In the genomic region with DNA sequence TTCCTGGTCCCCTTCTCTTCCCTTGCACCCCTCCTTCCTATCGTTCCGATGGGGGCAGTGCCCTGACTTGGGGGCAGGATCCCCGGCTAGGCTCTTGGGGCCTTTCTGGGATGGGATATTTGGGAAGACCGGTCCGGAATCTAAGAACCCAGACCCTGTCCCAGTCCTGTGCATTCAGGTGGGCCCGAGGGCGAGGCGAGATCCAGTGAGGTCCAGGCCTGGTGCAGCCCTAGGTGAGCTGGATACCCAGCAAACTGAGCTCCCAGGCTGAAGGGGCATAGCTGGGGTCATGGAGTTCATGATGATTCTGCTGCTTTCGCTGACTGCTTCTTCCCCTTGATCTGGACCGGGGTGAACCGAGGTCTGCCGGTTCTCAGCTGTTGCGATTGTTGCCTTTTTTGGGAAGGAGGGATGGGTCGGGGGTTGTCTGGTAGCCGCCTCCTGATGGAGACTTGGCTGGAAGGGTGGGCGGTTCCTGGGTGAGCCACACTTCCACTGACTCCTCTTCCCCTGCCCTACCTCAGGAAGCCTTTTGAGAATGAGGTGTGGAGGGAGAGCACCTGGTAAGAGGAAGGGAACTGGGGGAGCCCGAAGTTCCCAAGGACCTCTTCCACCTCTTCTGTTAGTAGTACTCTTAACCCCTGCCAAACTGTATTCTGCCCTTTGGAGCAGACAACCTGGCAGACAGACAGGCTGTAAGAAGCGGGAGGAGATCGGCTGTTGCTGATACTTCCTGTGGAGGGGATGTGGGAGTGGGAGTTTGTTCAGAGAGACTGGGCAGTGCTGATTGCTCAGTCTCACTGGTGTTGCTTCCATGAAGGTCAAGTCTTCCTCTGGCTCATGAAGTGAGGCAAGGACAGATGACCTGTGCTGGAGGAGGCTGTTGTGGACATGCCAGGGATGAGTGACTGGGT, we compare ENCODE assay signal across 1 cellular context.
A peak's percentile ranks its signal among the peaks of the same experiment; 100 is the strongest.
TF ChIP-seq lines count a peak whose summit lies in the region.

No MANE protein-coding gene starts in this region.

TF ChIP-seq in WTC11, 78 proteins besides CTCF, POLR2A, EP300 and RAD21 (continued from another document):
- TF ChIP-seq, protein P1, sequence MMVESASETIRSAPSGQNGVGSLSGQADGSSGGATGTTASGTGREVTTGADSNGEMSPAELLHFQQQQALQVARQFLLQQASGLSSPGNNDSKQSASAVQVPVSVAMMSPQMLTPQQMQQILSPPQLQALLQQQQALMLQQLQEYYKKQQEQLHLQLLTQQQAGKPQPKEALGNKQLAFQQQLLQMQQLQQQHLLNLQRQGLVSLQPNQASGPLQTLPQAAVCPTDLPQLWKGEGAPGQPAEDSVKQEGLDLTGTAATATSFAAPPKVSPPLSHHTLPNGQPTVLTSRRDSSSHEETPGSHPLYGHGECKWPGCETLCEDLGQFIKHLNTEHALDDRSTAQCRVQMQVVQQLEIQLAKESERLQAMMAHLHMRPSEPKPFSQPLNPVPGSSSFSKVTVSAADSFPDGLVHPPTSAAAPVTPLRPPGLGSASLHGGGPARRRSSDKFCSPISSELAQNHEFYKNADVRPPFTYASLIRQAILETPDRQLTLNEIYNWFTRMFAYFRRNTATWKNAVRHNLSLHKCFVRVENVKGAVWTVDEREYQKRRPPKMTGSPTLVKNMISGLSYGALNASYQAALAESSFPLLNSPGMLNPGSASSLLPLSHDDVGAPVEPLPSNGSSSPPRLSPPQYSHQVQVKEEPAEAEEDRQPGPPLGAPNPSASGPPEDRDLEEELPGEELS (CRISPR knock-in tag; IDR thresholded peaks at IDR 0.05) = peak; percentile 55; the same call in 1 of the 2 replicates
- TF ChIP-seq CREB1 (CRISPR knock-in tag; IDR thresholded peaks at IDR 0.05) (no peak), FOXK1 (CRISPR knock-in tag; IDR thresholded peaks at IDR 0.05) (no peak), ESRRA (CRISPR knock-in tag; IDR thresholded peaks at IDR 0.05; ENCODE audit: borderline replicate concordance) (no peak), TEAD1 (CRISPR knock-in tag; IDR thresholded peaks at IDR 0.05) (no peak)
- TF ChIP-seq, protein P2, sequence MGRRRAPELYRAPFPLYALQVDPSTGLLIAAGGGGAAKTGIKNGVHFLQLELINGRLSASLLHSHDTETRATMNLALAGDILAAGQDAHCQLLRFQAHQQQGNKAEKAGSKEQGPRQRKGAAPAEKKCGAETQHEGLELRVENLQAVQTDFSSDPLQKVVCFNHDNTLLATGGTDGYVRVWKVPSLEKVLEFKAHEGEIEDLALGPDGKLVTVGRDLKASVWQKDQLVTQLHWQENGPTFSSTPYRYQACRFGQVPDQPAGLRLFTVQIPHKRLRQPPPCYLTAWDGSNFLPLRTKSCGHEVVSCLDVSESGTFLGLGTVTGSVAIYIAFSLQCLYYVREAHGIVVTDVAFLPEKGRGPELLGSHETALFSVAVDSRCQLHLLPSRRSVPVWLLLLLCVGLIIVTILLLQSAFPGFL (CRISPR knock-in tag; IDR thresholded peaks at IDR 0.05; ENCODE audit: borderline replicate concordance) = no peak
- TF ChIP-seq, protein P3, sequence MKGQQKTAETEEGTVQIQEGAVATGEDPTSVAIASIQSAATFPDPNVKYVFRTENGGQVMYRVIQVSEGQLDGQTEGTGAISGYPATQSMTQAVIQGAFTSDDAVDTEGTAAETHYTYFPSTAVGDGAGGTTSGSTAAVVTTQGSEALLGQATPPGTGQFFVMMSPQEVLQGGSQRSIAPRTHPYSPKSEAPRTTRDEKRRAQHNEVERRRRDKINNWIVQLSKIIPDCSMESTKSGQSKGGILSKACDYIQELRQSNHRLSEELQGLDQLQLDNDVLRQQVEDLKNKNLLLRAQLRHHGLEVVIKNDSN (CRISPR knock-in tag; IDR thresholded peaks at IDR 0.05) = no peak
